ENCODE assay signal across 12 cellular contexts in genomic region chr5:76607353-76607871, GRCh38. TPM values are rescaled to one million over a fixed set of nuclear protein-coding genes. Genes with fewer than 3 reads are reported as not detected.
DNase-seq lines count a peak whose midpoint lies in the region; ATAC-seq and TF ChIP-seq lines count a peak whose summit lies in the region.
"Had no signal": no experiment of that assay in that cellular context is flagged by ENCODE, and none has a peak within 500 bp of the region (broad histone marks: within the 10 kb centered on the region; RNA-seq: fewer than 3 reads in every experiment).

No MANE protein-coding gene starts in this region.

- POLR2A ChIA-PET in GM10248 (lab: Yijun Ruan, JAX), result no interaction called here

- peak overlapping the region in 1 of 4 donors; percentile 32 for H3K4me3 Mint-ChIP-seq in IgD-negative memory B cell

- no peak for TF ChIP-seq CTCF in GM10248 (IDR thresholded peaks at IDR 0.05; ENCODE audit: control extremely low read depth, extremely low read depth, low read depth, missing control alignments)

- no peaks in the 10 kb centered on the region for H3K27me3 Mint-ChIP-seq in IgD-negative memory B cell

- peaks cover 7 to 10% (median 9%) of the 10 kb centered on the region in 3 donors for H3K4me1 Mint-ChIP-seq in IgD-negative memory B cell

- H3K4me1 ChIP-seq in neuron (ENCODE audit: insufficient read depth, low read length), result peaks cover 19% of the 10 kb centered on the region
- H3K4me1 ChIP-seq: adrenal gland, vagina had no signal

- no peaks in the 10 kb centered on the region for H3K9me3 Mint-ChIP-seq in IgD-negative memory B cell

- H3K4me3 ChIP-seq in neuron (ENCODE audit: low read length), result no peak overlapping the region
- H3K4me3 ChIP-seq: adrenal gland, PC-9, vagina had no signal

- ATAC-seq in GM18511 (IDR thresholded peaks at IDR 0.05; ENCODE audit: unreplicated experiment), result peak; percentile 50
- ATAC-seq in esophagus mucosa, result no peak

- H3K36me3 ChIP-seq in neuron (ENCODE audit: insufficient read depth, low read length), result peaks cover 4% of the 10 kb centered on the region
- H3K36me3 ChIP-seq: adrenal gland, vagina had no signal

- CTCF ChIA-PET in GM10248 (lab: Yijun Ruan, JAX), result interaction anchor here (0.8 to 3.4 kb wide), 8 partner anchors 8 to 167 kb away, joined by 3 to 17 read pairs (median 4); no protein-coding TSS in a partner anchor

- peak; percentile 65 for DNase-seq in ecto neural progenitor cell (ENCODE audit: low spot score)
- DNase-seq in KG1 (lab: John Stamatoyannopoulos, UW), result no peak
- DNase-seq in GM10248 (ENCODE audit: extremely low spot score), result no peak
- DNase-seq: adrenal gland, HCEC 1CT, NCI-H1436 treated with DMSO at 0.1 percent for 48 hours, PC-9 had no signal

- H3K36me3 Mint-ChIP-seq in IgD-negative memory B cell, result peaks cover 2% of the 10 kb centered on the region

- H2AFZ ChIP-seq in neuron (ENCODE audit: low read depth, low read length), result peak overlapping the region; percentile 12
- H2AFZ ChIP-seq: PC-9 had no signal

- no peaks in the 10 kb centered on the region for H3K27me3 ChIP-seq in neuron (ENCODE audit: insufficient read depth, low read length)
- H3K27me3 ChIP-seq: adrenal gland, vagina had no signal

- H3K9me3 ChIP-seq in neuron (ENCODE audit: low read length), result no peaks in the 10 kb centered on the region
- H3K9me3 ChIP-seq: adrenal gland, vagina had no signal

- H3K27ac Mint-ChIP-seq in IgD-negative memory B cell, result peak overlapping the region in 2 of 3 donors; percentile 50 to 55

RNA-seq across cellular contexts. Expression of gene F2RL2, which starts 15.8 kb away (rescaled TPM):
- polyA plus RNA-seq in IgD-negative memory B cell, result 0.11 TPM
- 0.20 TPM for total RNA-seq in esophagus mucosa
- total RNA-seq: vagina had no signal
